1 cellular context compared by ENCODE assay signal in the genomic region with DNA sequence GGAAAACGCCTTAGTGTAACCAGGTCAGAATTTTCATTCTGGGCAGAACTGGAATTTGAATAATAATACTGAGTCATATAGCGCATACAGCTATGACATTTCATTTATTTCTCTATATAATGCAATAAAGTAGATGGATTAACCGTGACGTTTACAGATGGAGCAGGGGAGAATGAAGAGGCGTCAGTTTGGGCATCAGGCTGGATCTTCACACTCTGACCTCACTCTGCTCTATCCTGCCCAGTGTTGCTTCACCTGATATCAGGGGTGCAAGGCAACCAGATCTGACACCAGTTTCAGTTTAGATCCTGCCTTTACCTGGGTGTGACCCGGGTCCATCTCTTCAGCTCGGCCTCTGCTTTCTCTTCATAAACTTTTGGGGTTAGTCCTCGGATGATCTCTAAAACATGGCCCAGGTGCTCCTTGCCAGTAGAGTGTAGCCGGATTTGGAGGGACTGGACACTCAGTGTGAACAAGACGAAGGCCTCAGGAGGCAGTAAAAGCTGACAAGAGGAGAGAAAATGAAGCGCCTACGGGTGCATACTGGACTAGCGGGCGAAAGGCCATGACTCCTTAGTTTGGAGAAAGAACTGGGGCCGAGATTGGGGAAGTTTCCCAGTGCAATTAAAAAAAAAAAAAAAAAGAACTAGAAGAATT.
TF ChIP-seq lines count a peak whose summit lies in the region.

No MANE protein-coding gene starts in this region.

TF ChIP-seq in K562, 482 proteins besides CTCF, POLR2A, EP300 and RAD21 (continued from another document):
- TF ChIP-seq, protein P1, sequence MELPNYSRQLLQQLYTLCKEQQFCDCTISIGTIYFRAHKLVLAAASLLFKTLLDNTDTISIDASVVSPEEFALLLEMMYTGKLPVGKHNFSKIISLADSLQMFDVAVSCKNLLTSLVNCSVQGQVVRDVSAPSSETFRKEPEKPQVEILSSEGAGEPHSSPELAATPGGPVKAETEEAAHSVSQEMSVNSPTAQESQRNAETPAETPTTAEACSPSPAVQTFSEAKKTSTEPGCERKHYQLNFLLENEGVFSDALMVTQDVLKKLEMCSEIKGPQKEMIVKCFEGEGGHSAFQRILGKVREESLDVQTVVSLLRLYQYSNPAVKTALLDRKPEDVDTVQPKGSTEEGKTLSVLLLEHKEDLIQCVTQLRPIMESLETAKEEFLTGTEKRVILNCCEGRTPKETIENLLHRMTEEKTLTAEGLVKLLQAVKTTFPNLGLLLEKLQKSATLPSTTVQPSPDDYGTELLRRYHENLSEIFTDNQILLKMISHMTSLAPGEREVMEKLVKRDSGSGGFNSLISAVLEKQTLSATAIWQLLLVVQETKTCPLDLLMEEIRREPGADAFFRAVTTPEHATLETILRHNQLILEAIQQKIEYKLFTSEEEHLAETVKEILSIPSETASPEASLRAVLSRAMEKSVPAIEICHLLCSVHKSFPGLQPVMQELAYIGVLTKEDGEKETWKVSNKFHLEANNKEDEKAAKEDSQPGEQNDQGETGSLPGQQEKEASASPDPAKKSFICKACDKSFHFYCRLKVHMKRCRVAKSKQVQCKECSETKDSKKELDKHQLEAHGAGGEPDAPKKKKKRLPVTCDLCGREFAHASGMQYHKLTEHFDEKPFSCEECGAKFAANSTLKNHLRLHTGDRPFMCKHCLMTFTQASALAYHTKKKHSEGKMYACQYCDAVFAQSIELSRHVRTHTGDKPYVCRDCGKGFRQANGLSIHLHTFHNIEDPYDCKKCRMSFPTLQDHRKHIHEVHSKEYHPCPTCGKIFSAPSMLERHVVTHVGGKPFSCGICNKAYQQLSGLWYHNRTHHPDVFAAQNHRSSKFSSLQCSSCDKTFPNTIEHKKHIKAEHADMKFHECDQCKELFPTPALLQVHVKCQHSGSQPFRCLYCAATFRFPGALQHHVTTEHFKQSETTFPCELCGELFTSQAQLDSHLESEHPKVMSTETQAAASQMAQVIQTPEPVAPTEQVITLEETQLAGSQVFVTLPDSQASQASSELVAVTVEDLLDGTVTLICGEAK (IDR thresholded peaks at IDR 0.05) = no peak; the same call in 1 of the 2 replicates
- TF ChIP-seq, protein P1 (CRISPR knock-in tag; IDR thresholded peaks at IDR 0.05) = no peak
- peak in 1 of 2 experiments; percentile 39; a peak in 1 of 4 replicates for TF ChIP-seq ARNT (IDR thresholded peaks at IDR 0.05)
- TF ChIP-seq NR4A1 (CRISPR knock-in tag; IDR thresholded peaks at IDR 0.05) = no peak
- no peak for TF ChIP-seq NR4A1 (tag; IDR thresholded peaks at IDR 0.05)
- TF ChIP-seq, protein P2, sequence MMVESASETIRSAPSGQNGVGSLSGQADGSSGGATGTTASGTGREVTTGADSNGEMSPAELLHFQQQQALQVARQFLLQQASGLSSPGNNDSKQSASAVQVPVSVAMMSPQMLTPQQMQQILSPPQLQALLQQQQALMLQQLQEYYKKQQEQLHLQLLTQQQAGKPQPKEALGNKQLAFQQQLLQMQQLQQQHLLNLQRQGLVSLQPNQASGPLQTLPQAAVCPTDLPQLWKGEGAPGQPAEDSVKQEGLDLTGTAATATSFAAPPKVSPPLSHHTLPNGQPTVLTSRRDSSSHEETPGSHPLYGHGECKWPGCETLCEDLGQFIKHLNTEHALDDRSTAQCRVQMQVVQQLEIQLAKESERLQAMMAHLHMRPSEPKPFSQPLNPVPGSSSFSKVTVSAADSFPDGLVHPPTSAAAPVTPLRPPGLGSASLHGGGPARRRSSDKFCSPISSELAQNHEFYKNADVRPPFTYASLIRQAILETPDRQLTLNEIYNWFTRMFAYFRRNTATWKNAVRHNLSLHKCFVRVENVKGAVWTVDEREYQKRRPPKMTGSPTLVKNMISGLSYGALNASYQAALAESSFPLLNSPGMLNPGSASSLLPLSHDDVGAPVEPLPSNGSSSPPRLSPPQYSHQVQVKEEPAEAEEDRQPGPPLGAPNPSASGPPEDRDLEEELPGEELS (CRISPR knock-in tag; IDR thresholded peaks at IDR 0.05; ENCODE audit: borderline replicate concordance) = 0 out of 2 replicates have a peak, but pooled peaks have one; percentile 28
